Comparison of ENCODE assay signal across 13 cellular contexts in the genomic region with DNA sequence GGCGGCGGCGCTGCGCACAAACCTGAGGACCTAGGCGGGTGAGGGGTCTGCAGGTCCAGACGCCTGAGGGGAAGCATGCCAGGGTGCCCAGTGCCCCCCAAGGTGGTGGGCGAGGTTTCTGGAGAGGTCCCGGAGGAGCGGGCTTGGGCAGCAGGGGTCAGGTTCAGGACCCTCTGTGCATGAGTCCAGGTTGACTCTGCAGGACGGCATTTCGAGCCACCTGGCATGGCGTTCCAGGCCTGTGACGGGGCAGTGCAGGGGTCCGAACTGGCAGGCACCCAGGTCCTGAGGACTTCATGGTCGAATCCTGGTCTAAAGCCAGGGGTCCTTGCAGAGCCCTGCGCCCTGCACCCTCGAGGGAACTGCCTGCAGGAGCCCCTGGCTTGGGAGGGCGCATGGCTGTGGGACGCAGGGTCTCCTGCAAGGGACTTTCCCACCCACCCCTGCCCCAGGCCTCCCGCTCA. TPM values are rescaled to one million over a fixed set of nuclear protein-coding genes. Genes with fewer than 3 reads are reported as not detected.
DNase-seq lines count a peak whose midpoint lies in the region; ATAC-seq, FAIRE-seq and TF ChIP-seq lines count a peak whose summit lies in the region.
"Had no signal": no experiment of that assay in that cellular context is flagged by ENCODE, and none has a peak within 500 bp of the region (broad histone marks: within the 10 kb centered on the region; RNA-seq: fewer than 3 reads in every experiment).

No MANE protein-coding gene starts in this region.

- no peak; a peak in 1 of 4 replicates for TF ChIP-seq POLR2A in HepG2 (IDR thresholded peaks at IDR 0.05; ENCODE audit: insufficient read depth in 1 of 2, low read depth in 2 of 2, low read length in 2 of 2)
- TF ChIP-seq POLR2A in testis (IDR thresholded peaks at IDR 0.05), result no peak

- CTCF ChIA-PET in mammary epithelial cell (lab: Charles Lee; ENCODE audit: low non-redundant PET), result no interaction called here
- CTCF ChIA-PET in HepG2 (lab: Yijun Ruan, JAX; ENCODE audit: low intra/inter-chr PET ratio, low total read pairs), result interaction anchor here (1.9 kb wide), 1 partner anchor 27 kb away, joined by 6 read pairs; no protein-coding TSS in a partner anchor
- CTCF ChIA-PET in T-cell (lab: Charles Lee), result no interaction called here

- TF ChIP-seq EP300 in HepG2 (IDR thresholded peaks at IDR 0.05; ENCODE audit: low read depth in 2 of 2, low read length in 2 of 2) (no peak), HepG2 (CRISPR knock-in tag; IDR thresholded peaks at IDR 0.05; ENCODE audit: borderline replicate concordance) (no peak)

- peaks cover 69% of the 10 kb centered on the region for H3K4me1 ChIP-seq in mammary epithelial cell (ENCODE audit: insufficient read depth, low read length)
- H3K4me1 ChIP-seq in HepG2 (ENCODE audit: insufficient read depth, low read length), result peaks cover 75% of the 10 kb centered on the region
- H3K4me1 ChIP-seq in testis, result peaks cover 67% of the 10 kb centered on the region

- dilution Hi-C loops in mammary epithelial cell (cut with HindIII; ENCODE audit: low sequenced_read_pairs), result no loop called here

- no peaks in the 10 kb centered on the region for H3K27me3 Mint-ChIP-seq in T-cell
- H3K27me3 Mint-ChIP-seq: activated naive CD8-positive, alpha-beta T cell had no signal

- no peak for ATAC-seq in HepG2
- no peak for ATAC-seq in T-cell (replicated peaks in 1 of 4)

- peaks cover 82% of the 10 kb centered on the region for H3K79me2 ChIP-seq in mammary epithelial cell (ENCODE audit: insufficient read depth, low read length)
- peaks cover 76% of the 10 kb centered on the region for H3K79me2 ChIP-seq in HepG2 (ENCODE audit: insufficient read depth, low read length)

- H2AFZ ChIP-seq in mammary epithelial cell (ENCODE audit: low read depth, low read length) (no peak overlapping the region), HepG2 (ENCODE audit: low read length) (no peak overlapping the region)

- no peak overlapping the region for H3K27ac Mint-ChIP-seq in T-cell
- H3K27ac Mint-ChIP-seq: activated naive CD8-positive, alpha-beta T cell; WTC11 had no signal

- DNase-seq in HL-60 (ENCODE audit: low read depth in 1 of 2, low spot score in 1 of 2) (peak in 1 of 2 experiments; percentile 64), mammary epithelial cell (no peak), HepG2 (ENCODE audit: low spot score) (no peak), testis (no peak), T-cell (no peak), NCI-H1694 treated with DMSO at 0.1 percent for 48 hours (lab: John Stamatoyannopoulos, UW) (no peak), islet precursor cell (no peak)
- no peak for DNase-seq in activated CD4-positive, CD25-positive, alpha-beta regulatory T cell (lab: John Stamatoyannopoulos, UW)
- DNase-seq: NCI-H526 treated with DMSO at 0.1 percent for 48 hours; stimulated activated naive CD4-positive, alpha-beta T cell treated with Interleukin-2 at 50 U/mL for 16 hours had no signal

- no peak for TF ChIP-seq CTCF in HL-60 (IDR thresholded peaks at IDR 0.05; ENCODE audit: insufficient read depth, low read length)
- TF ChIP-seq CTCF in mammary epithelial cell (conservative IDR thresholded peaks at IDR 0.05 in 1 of 2, IDR thresholded peaks at IDR 0.05 in 1 of 2; ENCODE audit: extremely low read depth in 1 of 2, insufficient read depth in 1 of 2, low read depth in 1 of 2, low read length in 2 of 2), result no peak
- TF ChIP-seq CTCF in HepG2 (CRISPR knock-in tag; IDR thresholded peaks at IDR 0.05), result no peak
- no peak for TF ChIP-seq CTCF in testis (IDR thresholded peaks at IDR 0.05)

- POLR2A ChIA-PET in HepG2 (lab: Yijun Ruan, JAX) (interaction anchor here (0.8 to 5.0 kb wide), 11 partner anchors 9 to 136 kb away, joined by 3 to 117 read pairs (median 5); partner anchors contain the start of genes CCDC57 and CD7), T-cell (lab: Charles Lee) (no interaction called here)

- H3K27ac ChIP-seq in HL-60 (replicated peaks) (peak overlapping the region; percentile 94), mammary epithelial cell (ENCODE audit: insufficient read depth, low read depth, low read length) (no peak overlapping the region), HepG2 (ENCODE audit: extremely low read length, insufficient read depth, low read length) (peak overlapping the region; percentile 84), testis (peak overlapping the region; percentile 90 to 94)

- H3K4me1 Mint-ChIP-seq in T-cell, result peaks cover 10 to 26% (median 13%) of the 10 kb centered on the region in 3 donors

- H3K9me3 Mint-ChIP-seq in T-cell, result no peaks in the 10 kb centered on the region
- H3K9me3 Mint-ChIP-seq: WTC11 had no signal

- H3K9me3 ChIP-seq in mammary epithelial cell (replicated peaks; ENCODE audit: insufficient read depth, low read length), result no peaks in the 10 kb centered on the region
- no peaks in the 10 kb centered on the region for H3K9me3 ChIP-seq in HepG2 (ENCODE audit: low read length)
- no peaks in the 10 kb centered on the region for H3K9me3 ChIP-seq in testis

- H3K4me3 Mint-ChIP-seq in T-cell, result no peak overlapping the region
- H3K4me3 Mint-ChIP-seq: activated naive CD8-positive, alpha-beta T cell had no signal

- H3K27me3 ChIP-seq in HL-60 (ENCODE audit: insufficient read depth, poor library complexity, severe bottlenecking), result no peaks in the 10 kb centered on the region
- H3K27me3 ChIP-seq in mammary epithelial cell (ENCODE audit: insufficient read depth, low read length), result no peaks in the 10 kb centered on the region
- H3K27me3 ChIP-seq in HepG2 (ENCODE audit: control insufficient read depth in 1 of 2, insufficient read depth in 2 of 2, low read length in 2 of 2), result no peaks in the 10 kb centered on the region; a peak in 1 of 5 replicates
- H3K27me3 ChIP-seq in testis, result no peaks in the 10 kb centered on the region

- 85% methylated on average over 9 of the region's 20 CpGs for WGBS in mammary epithelial cell (ENCODE audit: low coverage, missing lambda C conversion rate)
- 61% methylated on average over 12 of the region's 20 CpGs for WGBS in HepG2 (ENCODE audit: low lambda C conversion rate)
- 90% methylated on average over 16 of the region's 20 CpGs; no CpG with 5 or more reads in 1 of the 2 donors for WGBS in testis, 2 donors

- H4K20me1 ChIP-seq in mammary epithelial cell (ENCODE audit: insufficient read depth, low read length) (peaks cover 7% of the 10 kb centered on the region), HepG2 (ENCODE audit: insufficient read depth, low read length) (peaks cover 78% of the 10 kb centered on the region)

- no peak for FAIRE-seq in HepG2 (lab: Jason Lieb, UNC)
- FAIRE-seq: HTR-8/SVneo had no signal

- H3K4me2 ChIP-seq in mammary epithelial cell (ENCODE audit: insufficient read depth, low read depth, low read length) (peak overlapping the region; percentile 97), HepG2 (ENCODE audit: low read depth, low read length) (peak overlapping the region; percentile 87)

- peak overlapping the region; percentile 86 for H3K4me3 ChIP-seq in HL-60 (replicated peaks; ENCODE audit: insufficient read depth, low read length)
- peak overlapping the region in 1 of 3 experiments; percentile 76 for H3K4me3 ChIP-seq in mammary epithelial cell (replicated peaks in 1 of 3; ENCODE audit: insufficient read depth in 1 of 3, low read depth in 2 of 3, low read length in 3 of 3)
- peak overlapping the region; percentile 75 to 99 (median 97) for H3K4me3 ChIP-seq in HepG2 (replicated peaks in 1 of 3; ENCODE audit: insufficient read depth in 1 of 3, low read depth in 2 of 3, low read length in 3 of 3)
- peak overlapping the region in 1 of 2 donors; percentile 77 for H3K4me3 ChIP-seq in testis

- no peak overlapping the region for H3K9ac ChIP-seq in mammary epithelial cell (ENCODE audit: insufficient read depth, low read length)
- peak overlapping the region; percentile 91 for H3K9ac ChIP-seq in HepG2 (ENCODE audit: insufficient read depth, low read depth, low read length)

- intact Hi-C loops in mammary epithelial cell (cut with micrococcal nuclease) (loop anchor here (1.0 kb wide), 1 partner anchor 202 kb away; no protein-coding TSS in a partner anchor), HepG2 (cut with micrococcal nuclease; ENCODE audit: unreplicated experiment) (loop anchor here (10.0 kb wide), 1 partner anchor 128 kb away; no protein-coding TSS in a partner anchor), testis (cut with DNase I; ENCODE audit: low total_unique reads) (no loop called here)

- no peaks in the 10 kb centered on the region for H3K36me3 Mint-ChIP-seq in T-cell
- H3K36me3 Mint-ChIP-seq: activated naive CD8-positive, alpha-beta T cell; WTC11 had no signal

- H3K36me3 ChIP-seq in mammary epithelial cell (ENCODE audit: insufficient read depth, low read length) (peaks cover 5% of the 10 kb centered on the region), HepG2 (replicated peaks in 1 of 2; ENCODE audit: control insufficient read depth in 1 of 2, insufficient read depth in 2 of 2, low read length in 2 of 2) (peaks cover 26 to 27% of the 10 kb centered on the region in 2 experiments), testis (ENCODE audit: low read depth, missing control alignments) (no peaks in the 10 kb centered on the region)

- in situ Hi-C loops in mammary epithelial cell (cut with MboI; ENCODE audit: low sequenced_read_pairs in 2 of 2) (no loop called here), HepG2 (cut with HindIII; ENCODE audit: extremely low pct_ligation_motif_present, low pct_unique_long_range_greater_than_20kb) (no loop called here)

- BruUV-seq in mammary epithelial cell (replicated peaks; lab: Mats Ljungman, UMichigan), result no TSS peak
- BruUV-seq in HepG2 (replicated peaks; lab: Mats Ljungman, UMichigan), result no TSS peak

- TF ChIP-seq RAD21 in HepG2 (CRISPR knock-in tag; IDR thresholded peaks at IDR 0.05), result no peak

RNA-seq across cellular contexts. Expression of gene SLC16A3, which starts 3.5 kb away (rescaled TPM):
- 100 to 1,000 TPM; 180 to 212 TPM for total RNA-seq in mammary epithelial cell
- polyA plus RNA-seq in mammary epithelial cell, result 118 TPM
- 42.3 TPM for polyA minus RNA-seq in mammary epithelial cell
- 99.9 and 242 TPM in 2 replicates for total RNA-seq in HepG2 (2016; rRNA removed; fragmentation: Illumina TruSeq; extraction: Trizol)
- total RNA-seq in HepG2 (2016; cell fraction: cytosol; rRNA removed; fragmentation: Illumina TruSeq; extraction: Trizol; ENCODE audit: low read depth), result 51.0 and 61.4 TPM in 2 replicates
- 83.6 and 248 TPM in 2 replicates for total RNA-seq in HepG2 (2016; cell fraction: insoluble cytoplasmic fraction; rRNA removed; fragmentation: Illumina TruSeq; extraction: Trizol)
- 88.3 and 97.4 TPM in 2 replicates for total RNA-seq in HepG2 (2016; cell fraction: membrane; rRNA removed; fragmentation: Illumina TruSeq; extraction: Trizol)
- 164 and 200 TPM in 2 replicates for total RNA-seq in HepG2 (2016; cell fraction: nucleus; rRNA removed; fragmentation: Illumina TruSeq; extraction: Trizol)
- polyA plus RNA-seq in HepG2 (2011; rRNA removed), result 349 and 598 TPM in 2 replicates
- polyA plus RNA-seq in HepG2 (2011; cell fraction: cytosol; rRNA removed), result 384 and 554 TPM in 2 replicates
- 293 and 327 TPM in 2 replicates for polyA plus RNA-seq in HepG2 (2011; cell fraction: nucleus; rRNA removed)
- polyA plus RNA-seq in HepG2 (2012), result 348 and 404 TPM in 2 replicates
- 38.7 and 40.7 TPM in 2 replicates for polyA plus RNA-seq in HepG2 (2016; cell fraction: cytosol; fragmentation: Illumina TruSeq; extraction: Trizol; ENCODE audit: low read depth)
- polyA plus RNA-seq in HepG2 (2016; cell fraction: insoluble cytoplasmic fraction; fragmentation: Illumina TruSeq; extraction: Trizol; ENCODE audit: low read depth), result 95.9 and 111 TPM in 2 replicates
- 61.0 and 65.9 TPM in 2 replicates for polyA plus RNA-seq in HepG2 (2016; cell fraction: membrane; fragmentation: Illumina TruSeq; extraction: Trizol; ENCODE audit: low read depth)
- polyA plus RNA-seq in HepG2 (2016; cell fraction: nucleus; fragmentation: Illumina TruSeq; extraction: Trizol; ENCODE audit: insufficient read depth, low read depth), result 334 and 368 TPM in 2 replicates
- polyA minus RNA-seq in HepG2 (2011; rRNA and poly(A)+ RNA removed; ENCODE audit: low replicate concordance), result 181 and 1,731 TPM in 2 replicates
- 365 and 408 TPM in 2 replicates for polyA minus RNA-seq in HepG2 (2011; cell fraction: cytosol; rRNA and poly(A)+ RNA removed)
- 137 and 145 TPM in 2 replicates for polyA minus RNA-seq in HepG2 (2011; cell fraction: nucleus; rRNA and poly(A)+ RNA removed)
- 10 to 100 TPM; 67.7 to 71.4 TPM for total RNA-seq in testis
- polyA plus RNA-seq in testis (ENCODE audit: insufficient read depth, low read depth, low replicate concordance), result 70.6 TPM
- total RNA-seq in T-cell, result 10 to 100 TPM; 31.9 to 47.3 (median 40.9) TPM

RNA-seq across cellular contexts. Expression of gene CCDC57, which starts 19.7 kb away (rescaled TPM):
- total RNA-seq in mammary epithelial cell (10 to 100 TPM; 24.8 to 52.0 TPM), HepG2 (2016; rRNA removed; fragmentation: Illumina TruSeq; extraction: Trizol) (54.8 and 59.9 TPM in 2 replicates), testis (100 to 1,000 TPM in 1 of 2 donors, 10 to 100 TPM in 1; 71.8 to 111 TPM), T-cell (100 to 1,000 TPM in 3 of 5 donors, 10 to 100 TPM in 2; 86.4 to 127 (median 103) TPM)
- polyA plus RNA-seq in mammary epithelial cell (14.1 TPM), HepG2 (2011; rRNA removed) (59.3 and 69.8 TPM in 2 replicates), testis (ENCODE audit: insufficient read depth, low read depth, low replicate concordance) (61.3 TPM)
- 7.5 TPM for polyA minus RNA-seq in mammary epithelial cell
- total RNA-seq in HepG2 (2016; cell fraction: cytosol; rRNA removed; fragmentation: Illumina TruSeq; extraction: Trizol; ENCODE audit: low read depth), result 85.1 and 122 TPM in 2 replicates
- total RNA-seq in HepG2 (2016; cell fraction: insoluble cytoplasmic fraction; rRNA removed; fragmentation: Illumina TruSeq; extraction: Trizol), result 54.5 and 62.8 TPM in 2 replicates
- 78.3 and 105 TPM in 2 replicates for total RNA-seq in HepG2 (2016; cell fraction: membrane; rRNA removed; fragmentation: Illumina TruSeq; extraction: Trizol)
- 40.6 and 45.1 TPM in 2 replicates for total RNA-seq in HepG2 (2016; cell fraction: nucleus; rRNA removed; fragmentation: Illumina TruSeq; extraction: Trizol)
- 59.9 and 140 TPM in 2 replicates for polyA plus RNA-seq in HepG2 (2011; cell fraction: cytosol; rRNA removed)
- polyA plus RNA-seq in HepG2 (2011; cell fraction: nucleus; rRNA removed), result 103 and 130 TPM in 2 replicates
- 48.8 and 63.7 TPM in 2 replicates for polyA plus RNA-seq in HepG2 (2012)
- 113 and 149 TPM in 2 replicates for polyA plus RNA-seq in HepG2 (2016; cell fraction: cytosol; fragmentation: Illumina TruSeq; extraction: Trizol; ENCODE audit: low read depth)
- polyA plus RNA-seq in HepG2 (2016; cell fraction: insoluble cytoplasmic fraction; fragmentation: Illumina TruSeq; extraction: Trizol; ENCODE audit: low read depth), result 62.5 and 66.4 TPM in 2 replicates
- 95.1 and 110 TPM in 2 replicates for polyA plus RNA-seq in HepG2 (2016; cell fraction: membrane; fragmentation: Illumina TruSeq; extraction: Trizol; ENCODE audit: low read depth)
- 121 and 124 TPM in 2 replicates for polyA plus RNA-seq in HepG2 (2016; cell fraction: nucleus; fragmentation: Illumina TruSeq; extraction: Trizol; ENCODE audit: insufficient read depth, low read depth)
- polyA minus RNA-seq in HepG2 (2011; rRNA and poly(A)+ RNA removed; ENCODE audit: low replicate concordance), result 23.1 and 32.6 TPM in 2 replicates
- polyA minus RNA-seq in HepG2 (2011; cell fraction: cytosol; rRNA and poly(A)+ RNA removed), result 18.1 and 19.8 TPM in 2 replicates
- 27.6 and 37.2 TPM in 2 replicates for polyA minus RNA-seq in HepG2 (2011; cell fraction: nucleus; rRNA and poly(A)+ RNA removed)

RNA-seq across cellular contexts. Expression of gene CSNK1D, which starts 41.1 kb away (rescaled TPM):
- total RNA-seq in mammary epithelial cell, result 100 to 1,000 TPM in 1 of 2 donors, 10 to 100 TPM in 1; 68.7 to 163 TPM
- polyA plus RNA-seq in mammary epithelial cell, result 146 TPM
- polyA minus RNA-seq in mammary epithelial cell, result 216 TPM
- total RNA-seq in HepG2 (2016; rRNA removed; fragmentation: Illumina TruSeq; extraction: Trizol), result 28.4 and 31.5 TPM in 2 replicates
- total RNA-seq in HepG2 (2016; cell fraction: cytosol; rRNA removed; fragmentation: Illumina TruSeq; extraction: Trizol; ENCODE audit: low read depth), result 19.2 and 20.4 TPM in 2 replicates
- total RNA-seq in HepG2 (2016; cell fraction: insoluble cytoplasmic fraction; rRNA removed; fragmentation: Illumina TruSeq; extraction: Trizol), result 23.0 and 34.1 TPM in 2 replicates
- 24.3 and 26.6 TPM in 2 replicates for total RNA-seq in HepG2 (2016; cell fraction: membrane; rRNA removed; fragmentation: Illumina TruSeq; extraction: Trizol)
- total RNA-seq in HepG2 (2016; cell fraction: nucleus; rRNA removed; fragmentation: Illumina TruSeq; extraction: Trizol), result 42.8 and 45.6 TPM in 2 replicates
- polyA plus RNA-seq in HepG2 (2011; rRNA removed), result 128 and 148 TPM in 2 replicates
- 81.5 and 90.2 TPM in 2 replicates for polyA plus RNA-seq in HepG2 (2011; cell fraction: cytosol; rRNA removed)
- 1,010 and 1,066 TPM in 2 replicates for polyA plus RNA-seq in HepG2 (2011; cell fraction: nucleus; rRNA removed)
- polyA plus RNA-seq in HepG2 (2012), result 164 and 234 TPM in 2 replicates
- 19.6 and 21.8 TPM in 2 replicates for polyA plus RNA-seq in HepG2 (2016; cell fraction: cytosol; fragmentation: Illumina TruSeq; extraction: Trizol; ENCODE audit: low read depth)
- 71.8 and 89.7 TPM in 2 replicates for polyA plus RNA-seq in HepG2 (2016; cell fraction: insoluble cytoplasmic fraction; fragmentation: Illumina TruSeq; extraction: Trizol; ENCODE audit: low read depth)
- polyA plus RNA-seq in HepG2 (2016; cell fraction: membrane; fragmentation: Illumina TruSeq; extraction: Trizol; ENCODE audit: low read depth), result 40.8 and 42.7 TPM in 2 replicates
- 316 and 342 TPM in 2 replicates for polyA plus RNA-seq in HepG2 (2016; cell fraction: nucleus; fragmentation: Illumina TruSeq; extraction: Trizol; ENCODE audit: insufficient read depth, low read depth)
- 78.0 and 103 TPM in 2 replicates for polyA minus RNA-seq in HepG2 (2011; rRNA and poly(A)+ RNA removed; ENCODE audit: low replicate concordance)
- 51.7 and 60.9 TPM in 2 replicates for polyA minus RNA-seq in HepG2 (2011; cell fraction: cytosol; rRNA and poly(A)+ RNA removed)
- 117 and 118 TPM in 2 replicates for polyA minus RNA-seq in HepG2 (2011; cell fraction: nucleus; rRNA and poly(A)+ RNA removed)
- total RNA-seq in testis, result 100 to 1,000 TPM; 137 to 179 TPM
- polyA plus RNA-seq in testis (ENCODE audit: insufficient read depth, low read depth, low replicate concordance), result 178 TPM
- 100 to 1,000 TPM; 177 to 273 (median 194) TPM for total RNA-seq in T-cell
